1 cellular context compared by ENCODE assay signal in the genomic region with DNA sequence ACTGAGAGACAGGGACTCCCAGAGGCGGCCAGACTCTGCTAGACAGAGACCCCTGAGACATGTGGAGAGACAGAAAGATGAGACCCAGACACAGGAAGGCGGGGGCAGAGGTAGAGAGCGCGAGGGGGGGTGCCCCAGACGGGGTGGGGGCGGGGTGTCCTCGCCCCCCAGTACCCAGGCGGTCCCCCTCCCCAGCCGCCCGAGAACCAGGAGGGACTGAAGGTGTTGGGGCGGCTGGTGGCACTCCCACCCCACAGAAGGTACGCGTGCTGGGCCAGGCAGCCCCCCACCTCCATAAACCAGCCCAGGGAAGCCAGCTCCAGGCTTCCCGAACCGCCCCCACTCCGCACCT.
TF ChIP-seq lines count a peak whose summit lies in the region.

No MANE protein-coding gene starts in this region.

TF ChIP-seq in GM23338, 12 proteins besides CTCF, POLR2A, EP300 and RAD21 (continued from another document):
- TF ChIP-seq, protein P1, sequence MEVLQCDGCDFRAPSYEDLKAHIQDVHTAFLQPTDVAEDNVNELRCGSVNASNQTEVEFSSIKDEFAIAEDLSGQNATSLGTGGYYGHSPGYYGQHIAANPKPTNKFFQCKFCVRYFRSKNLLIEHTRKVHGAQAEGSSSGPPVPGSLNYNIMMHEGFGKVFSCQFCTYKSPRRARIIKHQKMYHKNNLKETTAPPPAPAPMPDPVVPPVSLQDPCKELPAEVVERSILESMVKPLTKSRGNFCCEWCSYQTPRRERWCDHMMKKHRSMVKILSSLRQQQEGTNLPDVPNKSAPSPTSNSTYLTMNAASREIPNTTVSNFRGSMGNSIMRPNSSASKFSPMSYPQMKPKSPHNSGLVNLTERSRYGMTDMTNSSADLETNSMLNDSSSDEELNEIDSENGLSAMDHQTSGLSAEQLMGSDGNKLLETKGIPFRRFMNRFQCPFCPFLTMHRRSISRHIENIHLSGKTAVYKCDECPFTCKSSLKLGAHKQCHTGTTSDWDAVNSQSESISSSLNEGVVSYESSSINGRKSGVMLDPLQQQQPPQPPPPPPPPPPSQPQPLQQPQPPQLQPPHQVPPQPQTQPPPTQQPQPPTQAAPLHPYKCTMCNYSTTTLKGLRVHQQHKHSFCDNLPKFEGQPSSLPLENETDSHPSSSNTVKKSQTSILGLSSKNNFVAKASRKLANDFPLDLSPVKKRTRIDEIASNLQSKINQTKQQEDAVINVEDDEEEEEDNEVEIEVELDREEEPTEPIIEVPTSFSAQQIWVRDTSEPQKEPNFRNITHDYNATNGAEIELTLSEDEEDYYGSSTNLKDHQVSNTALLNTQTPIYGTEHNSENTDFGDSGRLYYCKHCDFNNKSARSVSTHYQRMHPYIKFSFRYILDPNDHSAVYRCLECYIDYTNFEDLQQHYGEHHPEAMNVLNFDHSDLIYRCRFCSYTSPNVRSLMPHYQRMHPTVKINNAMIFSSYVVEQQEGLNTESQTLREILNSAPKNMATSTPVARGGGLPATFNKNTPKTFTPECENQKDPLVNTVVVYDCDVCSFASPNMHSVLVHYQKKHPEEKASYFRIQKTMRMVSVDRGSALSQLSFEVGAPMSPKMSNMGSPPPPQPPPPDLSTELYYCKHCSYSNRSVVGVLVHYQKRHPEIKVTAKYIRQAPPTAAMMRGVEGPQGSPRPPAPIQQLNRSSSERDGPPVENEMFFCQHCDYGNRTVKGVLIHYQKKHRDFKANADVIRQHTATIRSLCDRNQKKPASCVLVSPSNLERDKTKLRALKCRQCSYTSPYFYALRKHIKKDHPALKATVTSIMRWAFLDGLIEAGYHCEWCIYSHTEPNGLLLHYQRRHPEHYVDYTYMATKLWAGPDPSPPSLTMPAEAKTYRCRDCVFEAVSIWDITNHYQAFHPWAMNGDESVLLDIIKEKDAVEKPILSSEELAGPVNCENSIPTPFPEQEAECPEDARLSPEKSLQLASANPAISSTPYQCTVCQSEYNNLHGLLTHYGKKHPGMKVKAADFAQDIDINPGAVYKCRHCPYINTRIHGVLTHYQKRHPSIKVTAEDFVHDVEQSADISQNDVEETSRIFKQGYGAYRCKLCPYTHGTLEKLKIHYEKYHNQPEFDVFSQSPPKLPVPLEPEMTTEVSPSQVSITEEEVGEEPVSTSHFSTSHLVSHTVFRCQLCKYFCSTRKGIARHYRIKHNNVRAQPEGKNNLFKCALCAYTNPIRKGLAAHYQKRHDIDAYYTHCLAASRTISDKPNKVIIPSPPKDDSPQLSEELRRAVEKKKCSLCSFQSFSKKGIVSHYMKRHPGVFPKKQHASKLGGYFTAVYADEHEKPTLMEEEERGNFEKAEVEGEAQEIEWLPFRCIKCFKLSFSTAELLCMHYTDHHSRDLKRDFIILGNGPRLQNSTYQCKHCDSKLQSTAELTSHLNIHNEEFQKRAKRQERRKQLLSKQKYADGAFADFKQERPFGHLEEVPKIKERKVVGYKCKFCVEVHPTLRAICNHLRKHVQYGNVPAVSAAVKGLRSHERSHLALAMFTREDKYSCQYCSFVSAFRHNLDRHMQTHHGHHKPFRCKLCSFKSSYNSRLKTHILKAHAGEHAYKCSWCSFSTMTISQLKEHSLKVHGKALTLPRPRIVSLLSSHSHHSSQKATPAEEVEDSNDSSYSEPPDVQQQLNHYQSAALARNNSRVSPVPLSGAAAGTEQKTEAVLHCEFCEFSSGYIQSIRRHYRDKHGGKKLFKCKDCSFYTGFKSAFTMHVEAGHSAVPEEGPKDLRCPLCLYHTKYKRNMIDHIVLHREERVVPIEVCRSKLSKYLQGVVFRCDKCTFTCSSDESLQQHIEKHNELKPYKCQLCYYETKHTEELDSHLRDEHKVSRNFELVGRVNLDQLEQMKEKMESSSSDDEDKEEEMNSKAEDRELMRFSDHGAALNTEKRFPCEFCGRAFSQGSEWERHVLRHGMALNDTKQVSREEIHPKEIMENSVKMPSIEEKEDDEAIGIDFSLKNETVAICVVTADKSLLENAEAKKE (CRISPR knock-in tag; IDR thresholded peaks at IDR 0.05) = no peak
- TF ChIP-seq CREB1 (CRISPR knock-in tag; IDR thresholded peaks at IDR 0.05; ENCODE audit: low read depth) (no peak), JUNB (IDR thresholded peaks at IDR 0.05; ENCODE audit: unreplicated experiment) (no peak), ZNF114 (CRISPR knock-in tag; IDR thresholded peaks at IDR 0.05) (no peak), REST (IDR thresholded peaks at IDR 0.05; ENCODE audit: unreplicated experiment) (no peak), STAT1 (IDR thresholded peaks at IDR 0.05; ENCODE audit: unreplicated experiment) (no peak), NANOG (IDR thresholded peaks at IDR 0.05; ENCODE audit: borderline replicate concordance) (no peak)
